In the genomic region with DNA sequence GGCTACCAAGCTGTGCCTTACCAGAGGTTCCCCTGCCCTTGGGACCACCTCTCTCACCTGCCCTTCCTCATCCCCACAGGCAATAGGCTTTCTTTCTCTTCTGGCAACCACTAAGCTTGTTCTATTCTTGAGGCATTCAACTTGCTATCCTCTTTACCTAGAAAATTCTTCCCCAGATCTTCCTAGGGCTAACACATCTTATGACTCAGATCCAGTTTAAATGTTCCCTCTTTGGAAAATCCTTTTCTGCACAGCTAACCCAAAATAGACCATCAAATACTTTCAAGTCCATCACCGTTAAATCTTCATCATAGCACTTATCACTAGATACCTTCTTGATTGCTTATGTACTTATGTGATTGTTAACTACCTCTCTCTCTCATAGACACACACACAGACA, we compare ENCODE assay signal across 28 cellular contexts.
DNase-seq lines count a peak whose midpoint lies in the region; ATAC-seq and TF ChIP-seq lines count a peak whose summit lies in the region.
"Had no signal": no experiment of that assay in that cellular context is flagged by ENCODE, and none has a peak within 500 bp of the region (broad histone marks: within the 10 kb centered on the region; RNA-seq: fewer than 3 reads in every experiment).

No MANE protein-coding gene starts in this region.

- H3K9me3 Mint-ChIP-seq in H9: no peaks in the 10 kb centered on the region; a peak in 1 of 5 replicates
- H3K9me3 Mint-ChIP-seq: activated T-cell treated with anti-CD3 and anti-CD28 coated beads, Interleukin-2, amount 50 U/mL, for 72 hours; CD8-positive, alpha-beta memory T cell; neural progenitor cell; type B pancreatic cell; WTC11 had no signal

- DNase-seq in ELR (ENCODE audit: low read depth) (peak; percentile 66), RPMI7951 (ENCODE audit: low read depth) (peak; percentile 38), dedifferentiated amniotic fluid mesenchymal stem cell (ENCODE audit: extremely low spot score) (peak; percentile 16), myocyte (ENCODE audit: low read depth) (peak; percentile 14), HPDE6-E6E7 (ENCODE audit: extremely low spot score) (no peak), H9 (no peak)
- DNase-seq: ACHN; activated CD4-positive, alpha-beta T cell treated with anti-CD3 and anti-CD28 coated beads, Interleukin-2, amount 50 U/mL, for 48 hours; activated T-cell treated with anti-CD3 and anti-CD28 coated beads, Interleukin-2, amount 50 U/mL, for 72 hours; CD8-positive, alpha-beta memory T cell; left lung; NCI-H2081; NCI-H2227 treated with DMSO at 0.1 percent for 48 hours; NCI-H526 treated with DMSO at 0.1 percent for 48 hours; posterior cingulate gyrus; SIG-M5; stimulated activated CD4-positive, alpha-beta T cell treated with anti-CD3 and anti-CD28 coated beads, Interleukin-12 subunit alpha, Interleukin-12 subunit beta, amount 100 ng/mL, for 4 hours; stimulated activated CD4-positive, alpha-beta T cell treated with anti-CD3 and anti-CD28 coated beads, Interleukin-4, amount 100 ng/mL, for 1 hour had no signal

- H3K4me2 ChIP-seq in H9 (ENCODE audit: insufficient read depth, insufficient read length, low read length): no peak overlapping the region
- H3K4me2 ChIP-seq: KMS-11, neural progenitor cell had no signal

- no peak overlapping the region for H3K4me3 Mint-ChIP-seq in H9
- H3K4me3 Mint-ChIP-seq: activated T-cell treated with anti-CD3 and anti-CD28 coated beads, Interleukin-2, amount 50 U/mL, for 72 hours; brain; CD8-positive, alpha-beta memory T cell; neural progenitor cell; type B pancreatic cell; WTC11 had no signal

- H2BK5ac ChIP-seq in H9 (ENCODE audit: insufficient read length, low read length): no peak overlapping the region

- no peak for TF ChIP-seq CTCF in H9 (conservative IDR thresholded peaks at IDR 0.05)

- H4K8ac ChIP-seq in H9 (replicated peaks; ENCODE audit: insufficient read length, low read depth, low read length): no peak overlapping the region

- H2BK20ac ChIP-seq in H9 (ENCODE audit: low read depth, low read length, poor library complexity, severe bottlenecking): no peak overlapping the region

- H2AK5ac ChIP-seq in H9 (ENCODE audit: insufficient read length, low read length): no peak overlapping the region

- no peak overlapping the region for H2BK120ac ChIP-seq in H9 (ENCODE audit: low read depth, low read length, poor library complexity, severe bottlenecking)

- no CpG with 5 or more reads among the region's 1 CpG for WGBS in H9 (ENCODE audit: extremely low coverage, insufficient read length, low lambda C conversion rate)

- H4K5ac ChIP-seq in H9 (ENCODE audit: insufficient read length, low read depth, low read length): no peak overlapping the region

- no peak overlapping the region for H3K27ac Mint-ChIP-seq in H9
- H3K27ac Mint-ChIP-seq: activated T-cell treated with anti-CD3 and anti-CD28 coated beads, Interleukin-2, amount 50 U/mL, for 72 hours; brain; CD8-positive, alpha-beta memory T cell; neural progenitor cell; type B pancreatic cell; WTC11 had no signal

- no peak overlapping the region for H2BK15ac ChIP-seq in H9 (ENCODE audit: low read depth, low read length)

- H3K27me3 ChIP-seq in H9 (ENCODE audit: insufficient read depth, low read length): no peaks in the 10 kb centered on the region
- H3K27me3 ChIP-seq: left lung, neural progenitor cell had no signal

- H3K79me2 ChIP-seq in H9 (ENCODE audit: insufficient read depth, low read length): no peaks in the 10 kb centered on the region

- H3K79me1 ChIP-seq in H9 (ENCODE audit: insufficient read depth, low read depth, low read length, poor library complexity, severe bottlenecking): no peaks in the 10 kb centered on the region

- no peaks in the 10 kb centered on the region for H3K9me3 ChIP-seq in H9 (ENCODE audit: control insufficient read depth, low read depth, low read length)
- H3K9me3 ChIP-seq: HAP-1, left lung had no signal

- peaks cover 34% of the 10 kb centered on the region in 2 experiments for H3K4me1 Mint-ChIP-seq in H9
- H3K4me1 Mint-ChIP-seq: CD8-positive, alpha-beta memory T cell had no signal

- H3K27ac ChIP-seq in H9 (ENCODE audit: insufficient read length, low read depth, low read length): no peak overlapping the region
- H3K27ac ChIP-seq: KMS-11, left lung, neural progenitor cell had no signal

- no peak overlapping the region for H2BK12ac ChIP-seq in H9 (ENCODE audit: insufficient read length, low read depth, low read length)

- H3K18ac ChIP-seq in H9 (ENCODE audit: insufficient read length, low read depth, low read length): no peak overlapping the region

- H3K4ac ChIP-seq in H9 (ENCODE audit: low read depth, low read length): no peak overlapping the region

- H3K14ac ChIP-seq in H9 (ENCODE audit: insufficient read depth, low read length): no peak overlapping the region

- H2AFZ ChIP-seq in H9 (ENCODE audit: low read length): no peak overlapping the region
- H2AFZ ChIP-seq: neural progenitor cell had no signal

- no peak for ATAC-seq in activated CD4-positive, CD25-positive, alpha-beta regulatory T cell treated with anti-CD3 and anti-CD28 coated beads, Interleukin-2, amount 50 U/mL, for 24 hours
- ATAC-seq in GM18870 (IDR thresholded peaks at IDR 0.05; ENCODE audit: unreplicated experiment): no peak
- ATAC-seq: activated T-cell treated with anti-CD3 and anti-CD28 coated beads, Interleukin-2, amount 50 U/mL, for 72 hours; GM12878; left lung; sciatic nerve; WTC11 had no signal

- no peaks in the 10 kb centered on the region for H3K36me3 Mint-ChIP-seq in H9 (ENCODE audit: insufficient read depth in 1 of 3, low read depth in 3 of 3)
- H3K36me3 Mint-ChIP-seq: brain; CD8-positive, alpha-beta memory T cell; neural progenitor cell; type B pancreatic cell; WTC11 had no signal

- no peak overlapping the region for H3K23ac ChIP-seq in H9 (ENCODE audit: insufficient read length, low read depth, low read length)

- no peaks in the 10 kb centered on the region for H4K20me1 ChIP-seq in H9 (ENCODE audit: control insufficient read depth, insufficient read depth, insufficient read length)

- no peak overlapping the region for H3K9ac ChIP-seq in H9 (ENCODE audit: extremely low read depth, insufficient read length, low read length)
- H3K9ac ChIP-seq: KMS-11, neural progenitor cell had no signal

- H3K27me3 Mint-ChIP-seq in H9 (ENCODE audit: low read depth): peaks cover 3% of the 10 kb centered on the region
- H3K27me3 Mint-ChIP-seq: brain, type B pancreatic cell had no signal

- no peak overlapping the region for H3T11ph ChIP-seq in H9 (ENCODE audit: low read length)

- peaks cover 5% of the 10 kb centered on the region for H3K23me2 ChIP-seq in H9 (ENCODE audit: insufficient read length, low read depth, low read length, poor library complexity, severe bottlenecking)

- H3K56ac ChIP-seq in H9 (ENCODE audit: insufficient read length, low read depth, low read length): no peak overlapping the region

- no peak overlapping the region for H4K91ac ChIP-seq in H9 (ENCODE audit: insufficient read length, low read depth, low read length)

- H3K4me1 ChIP-seq in H9 (ENCODE audit: insufficient read depth, low read length): peaks cover 12% of the 10 kb centered on the region

Comparison
In these comparisons a context has a peak if more than half of its experiments do, and no peak if none do; other contexts are left out.
1. DNase-seq: peak in ELR (single experiment), RPMI7951 (single experiment), dedifferentiated amniotic fluid mesenchymal stem cell (single experiment) and myocyte (single experiment); none in HPDE6-E6E7 (single experiment) and H9 (single experiment).